In genomic region chr3:41710646-41711388, GRCh38 we compare ENCODE assay signal across 8 cellular contexts.
DNase-seq lines count a peak whose midpoint lies in the region; ATAC-seq and TF ChIP-seq lines count a peak whose summit lies in the region.

No MANE protein-coding gene starts in this region.

- H3K4me3 ChIP-seq in fibroblast of villous mesenchyme (ENCODE audit: low read depth, low read length) = no peak overlapping the region
- H3K4me3 ChIP-seq in retinal pigment epithelial cell (ENCODE audit: low read length) = no peak overlapping the region

- TF ChIP-seq CTCF in fibroblast of villous mesenchyme (IDR thresholded peaks at IDR 0.05; ENCODE audit: insufficient read depth, low read depth, low read length) (no peak), retinal pigment epithelial cell (conservative IDR thresholded peaks at IDR 0.05; ENCODE audit: low read depth, low read length) (no peak)

- DNase-seq in GOT3 (lab: John Stamatoyannopoulos, UW) (peak; percentile 17), SW480 (ENCODE audit: low spot score) (peak; percentile 31), fibroblast of villous mesenchyme (ENCODE audit: low read depth) (peak; percentile 51), retinal pigment epithelial cell (ENCODE audit: low read depth) (peak; percentile 23), MV-4-11 (lab: John Stamatoyannopoulos, UW) (no peak), activated gamma-delta T cell treated with Interleukin-2 at 50 U/mL for 16 hours (no peak)
- no peak for DNase-seq in activated CD8-positive, alpha-beta memory T cell treated with anti-CD3 and anti-CD28 coated beads for 24 hours

- ATAC-seq in HG03025 (IDR thresholded peaks at IDR 0.05; ENCODE audit: low FRiP score, unreplicated experiment) = no peak

Comparison
In these comparisons a context has a peak if more than half of its experiments do, and no peak if none do; other contexts are left out.
1. DNase-seq: peak in GOT3 (single experiment), SW480 (single experiment), fibroblast of villous mesenchyme (single experiment) and retinal pigment epithelial cell (single experiment); none in activated CD8-positive, alpha-beta memory T cell treated with anti-CD3 and anti-CD28 coated beads for 24 hours (single experiment), MV-4-11 (single experiment) and activated gamma-delta T cell treated with Interleukin-2 at 50 U/mL for 16 hours (single experiment).